In genomic region chr17:7634384-7634783, GRCh38 we compare ENCODE assay signal across 8 cellular contexts. TPM values are rescaled to one million over a fixed set of nuclear protein-coding genes. Genes with fewer than 3 reads are reported as not detected.
DNase-seq lines count a peak whose midpoint lies in the region; ATAC-seq and TF ChIP-seq lines count a peak whose summit lies in the region.

No MANE protein-coding gene starts in this region.

- no peaks in the 10 kb centered on the region for H3K36me3 Mint-ChIP-seq in activated CD4-positive, alpha-beta memory T cell treated with anti-CD3 and anti-CD28 coated beads, Interleukin-2, amount 10 ng/mL, durations not matched to agents 7 days and 5 days (ENCODE audit: low read depth)

- H3K9me3 Mint-ChIP-seq in activated CD4-positive, alpha-beta memory T cell treated with anti-CD3 and anti-CD28 coated beads, Interleukin-2, amount 10 ng/mL, durations not matched to agents 7 days and 5 days = no peaks in the 10 kb centered on the region

- ATAC-seq in GM21515 (IDR thresholded peaks at IDR 0.05; ENCODE audit: unreplicated experiment) (no peak), GM18873 (IDR thresholded peaks at IDR 0.05; ENCODE audit: low FRiP score, unreplicated experiment) (no peak)

- H3K27me3 Mint-ChIP-seq in activated CD4-positive, alpha-beta memory T cell treated with anti-CD3 and anti-CD28 coated beads, Interleukin-2, amount 10 ng/mL, durations not matched to agents 7 days and 5 days = peaks cover 2% of the 10 kb centered on the region

- no peak overlapping the region for H3K4me3 Mint-ChIP-seq in activated CD4-positive, alpha-beta memory T cell treated with anti-CD3 and anti-CD28 coated beads, Interleukin-2, amount 10 ng/mL, durations not matched to agents 7 days and 5 days

- H3K27ac Mint-ChIP-seq in activated CD4-positive, alpha-beta memory T cell treated with anti-CD3 and anti-CD28 coated beads, Interleukin-2, amount 10 ng/mL, durations not matched to agents 7 days and 5 days = no peak overlapping the region

- TF ChIP-seq CTCF in kidney epithelial cell (IDR thresholded peaks at IDR 0.05; ENCODE audit: insufficient read depth, low read length, poor library complexity, severe bottlenecking) = peak; percentile 61

- peaks cover 2% of the 10 kb centered on the region for H3K27me3 ChIP-seq in kidney epithelial cell (ENCODE audit: control insufficient read depth, insufficient read depth, low read length)

- H3K4me1 Mint-ChIP-seq in activated CD4-positive, alpha-beta memory T cell treated with anti-CD3 and anti-CD28 coated beads, Interleukin-2, amount 10 ng/mL, durations not matched to agents 7 days and 5 days = peaks cover 2% of the 10 kb centered on the region

- DNase-seq in COLO829 (ENCODE audit: low spot score) = peak; percentile 88
- DNase-seq in HT-29 (ENCODE audit: low spot score) = peak; percentile 20
- peak; percentile 28 for DNase-seq in activated CD4-positive, alpha-beta memory T cell treated with anti-CD3 and anti-CD28 coated beads, Interleukin-2, amount 10 ng/mL, durations not matched to agents 7 days and 5 days
- DNase-seq in kidney epithelial cell (ENCODE audit: low read depth) = no peak
- DNase-seq in T-helper 1 cell = no peak
- DNase-seq in globus pallidus (ENCODE audit: low spot score) = no peak

- no peak overlapping the region for H3K4me3 ChIP-seq in kidney epithelial cell (ENCODE audit: low read depth, low read length)

- POLR2A ChIA-PET in activated CD4-positive, alpha-beta memory T cell treated with anti-CD3 and anti-CD28 coated beads, Interleukin-2, amount 10 ng/mL, durations not matched to agents 7 days and 5 days (lab: Charles Lee) = interaction anchor here (6.4 kb wide), 1 partner anchor 52 kb away, joined by 57 read pairs; the partner anchor contains the start of genes TP53 and WRAP53

- no peaks in the 10 kb centered on the region for H3K36me3 ChIP-seq in kidney epithelial cell (ENCODE audit: control insufficient read depth, insufficient read depth, low read length)

- CTCF ChIA-PET in activated CD4-positive, alpha-beta memory T cell treated with anti-CD3 and anti-CD28 coated beads, Interleukin-2, amount 10 ng/mL, durations not matched to agents 7 days and 5 days (lab: Charles Lee) = interaction anchor here (0.6 to 5.0 kb wide), 5 partner anchors 38 to 471 kb away, joined by 3 to 50 read pairs (median 3); partner anchors contain the start of genes TP53 and WRAP53

RNA-seq across cellular contexts. Expression of gene SHBG, which starts 4.4 kb away (rescaled TPM):
- total RNA-seq in HT-29 (2014; rRNA removed; shearing (Covaris generic)) = 0.13 TPM in 1 of 2 replicates, not detected in the other
- total RNA-seq in activated CD4-positive, alpha-beta memory T cell treated with anti-CD3 and anti-CD28 coated beads, Interleukin-2, amount 10 ng/mL, durations not matched to agents 7 days and 5 days = not detected
- 0.79 TPM in 1 of 2 replicates, not detected in the other for total RNA-seq in kidney epithelial cell

RNA-seq across cellular contexts. Expression of gene SAT2, which starts 6.8 kb away (rescaled TPM):
- total RNA-seq in HT-29 (2014; rRNA removed; shearing (Covaris generic)) = 3.2 and 5.4 TPM in 2 replicates
- total RNA-seq in activated CD4-positive, alpha-beta memory T cell treated with anti-CD3 and anti-CD28 coated beads, Interleukin-2, amount 10 ng/mL, durations not matched to agents 7 days and 5 days = 10 to 100 TPM; 36.2 to 37.9 TPM
- total RNA-seq in kidney epithelial cell = 61.6 and 76.0 TPM in 2 replicates

RNA-seq across cellular contexts. Expression of gene ATP1B2, which starts 16.3 kb away (rescaled TPM):
- not detected in 2 replicates for total RNA-seq in HT-29 (2014; rRNA removed; shearing (Covaris generic))
- under 1 TPM; 0.25 to 0.50 TPM for total RNA-seq in activated CD4-positive, alpha-beta memory T cell treated with anti-CD3 and anti-CD28 coated beads, Interleukin-2, amount 10 ng/mL, durations not matched to agents 7 days and 5 days
- total RNA-seq in kidney epithelial cell = not detected in 2 replicates

RNA-seq across cellular contexts. Expression of gene FXR2, which starts 19.7 kb away (rescaled TPM):
- 23.8 and 30.3 TPM in 2 replicates for total RNA-seq in HT-29 (2014; rRNA removed; shearing (Covaris generic))
- total RNA-seq in activated CD4-positive, alpha-beta memory T cell treated with anti-CD3 and anti-CD28 coated beads, Interleukin-2, amount 10 ng/mL, durations not matched to agents 7 days and 5 days = 10 to 100 TPM; 30.4 to 31.2 TPM
- total RNA-seq in kidney epithelial cell = 43.0 and 45.7 TPM in 2 replicates

RNA-seq across cellular contexts. Expression of gene SOX15, which starts 44.5 kb away (rescaled TPM):
- total RNA-seq in HT-29 (2014; rRNA removed; shearing (Covaris generic)) = 0.70 TPM in 1 of 2 replicates, not detected in the other
- under 1 TPM; 0.30 to 0.40 TPM for total RNA-seq in activated CD4-positive, alpha-beta memory T cell treated with anti-CD3 and anti-CD28 coated beads, Interleukin-2, amount 10 ng/mL, durations not matched to agents 7 days and 5 days
- 1.8 and 3.4 TPM in 2 replicates for total RNA-seq in kidney epithelial cell

Comparison
In these comparisons a context has a peak if more than half of its experiments do, and no peak if none do; other contexts are left out.
1. DNase-seq: peak in COLO829 (single experiment), HT-29 (single experiment) and activated CD4-positive, alpha-beta memory T cell treated with anti-CD3 and anti-CD28 coated beads, Interleukin-2, amount 10 ng/mL, durations not matched to agents 7 days and 5 days (single experiment); none in kidney epithelial cell (single experiment), T-helper 1 cell (0 of 5) and globus pallidus (single experiment).